In the genomic region with DNA sequence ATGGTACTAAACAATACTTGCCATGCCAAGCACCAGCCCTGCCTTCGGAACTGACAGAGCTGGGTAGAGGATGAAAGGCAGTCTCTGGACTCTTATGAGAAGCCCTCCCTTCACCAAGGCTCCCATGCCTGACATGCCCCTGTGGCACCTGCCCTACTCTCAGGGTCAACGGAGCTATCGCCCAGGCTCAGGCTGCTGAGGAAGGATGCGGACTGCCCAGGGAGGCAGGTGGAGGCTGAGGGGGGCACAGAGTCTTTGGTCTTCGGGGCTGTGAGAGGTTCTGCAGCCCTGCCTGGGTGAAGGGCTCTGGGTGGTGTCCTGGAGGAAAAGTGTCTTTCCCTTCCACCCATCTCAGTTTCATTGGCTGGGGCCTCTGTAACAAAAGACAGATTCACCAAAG, we compare ENCODE assay signal across 24 cellular contexts.
DNase-seq lines count a peak whose midpoint lies in the region; ATAC-seq and TF ChIP-seq lines count a peak whose summit lies in the region.
"Had no signal": no experiment of that assay in that cellular context is flagged by ENCODE, and none has a peak within 500 bp of the region (broad histone marks: within the 10 kb centered on the region; RNA-seq: fewer than 3 reads in every experiment).

No MANE protein-coding gene starts in this region.

- H3K4me2 ChIP-seq in neuronal stem cell (ENCODE audit: insufficient read depth, low read length, poor library complexity, severe bottlenecking) (no peak overlapping the region), neural progenitor cell (no peak overlapping the region)
- H3K4me2 ChIP-seq: BLaER1 had no signal

- no peak overlapping the region for H4K8ac ChIP-seq in neuronal stem cell (ENCODE audit: low read depth, low read length)

- no peaks in the 10 kb centered on the region for H4K20me1 ChIP-seq in neural progenitor cell (ENCODE audit: low read depth)
- H4K20me1 ChIP-seq: BLaER1 had no signal

- H3K27ac Mint-ChIP-seq in neural progenitor cell, result no peak overlapping the region
- H3K27ac Mint-ChIP-seq: CD14-positive monocyte; CD4-positive, alpha-beta memory T cell; CD4-positive, CD25-positive, alpha-beta regulatory T cell; CD8-positive, alpha-beta memory T cell had no signal

- no peak for ATAC-seq in HG03442 (IDR thresholded peaks at IDR 0.05; ENCODE audit: unreplicated experiment)
- ATAC-seq: GM12878 had no signal

- no peak overlapping the region for H2BK120ac ChIP-seq in neuronal stem cell (ENCODE audit: low read depth, low read length)

- peaks cover 4% of the 10 kb centered on the region for H3K27me3 Mint-ChIP-seq in neural progenitor cell (ENCODE audit: insufficient read depth, low read depth)

- no peak overlapping the region for H2AK5ac ChIP-seq in neuronal stem cell (ENCODE audit: low read depth, low read length)

- H3K4me1 Mint-ChIP-seq in neural progenitor cell, result peaks cover 13% of the 10 kb centered on the region
- H3K4me1 Mint-ChIP-seq: CD14-positive monocyte; CD4-positive, alpha-beta memory T cell; CD4-positive, CD25-positive, alpha-beta regulatory T cell; CD8-positive, alpha-beta memory T cell had no signal

- H3K27me3 ChIP-seq in neuronal stem cell (ENCODE audit: control insufficient read depth in 3 of 3, insufficient read depth in 3 of 3, low read depth in 1 of 3, low read length in 3 of 3) (no peaks in the 10 kb centered on the region), spleen (replicated peaks in 1 of 7) (peaks cover 0 to 37% (median 0%) of the 10 kb centered on the region in 7 donors), neural progenitor cell (no peaks in the 10 kb centered on the region)
- H3K27me3 ChIP-seq: BLaER1 had no signal

- H3K79me2 ChIP-seq in neural progenitor cell (ENCODE audit: low read depth), result no peaks in the 10 kb centered on the region

- DNase-seq in neuronal stem cell (ENCODE audit: low spot score) (no peak), spleen (peak; percentile 63), iPS-NIHi11 (ENCODE audit: low spot score) (no peak), neural progenitor cell (ENCODE audit: low spot score) (no peak)
- DNase-seq: 8988T; ACHN; BE2C; C1 segment of cervical spinal cord; CD4-positive, alpha-beta memory T cell; CD4-positive, CD25-positive, alpha-beta regulatory T cell; CD8-positive, alpha-beta memory T cell; COR-L47; DMS 273 treated with DMSO at 0.1 percent for 48 hours; DMS153; DMS53; DMS79; DND-41; EL; GDM1 had no signal

- H3K18ac ChIP-seq in neuronal stem cell (ENCODE audit: low read length), result peak overlapping the region; percentile 55

- H3K4me3 Mint-ChIP-seq in neural progenitor cell, result no peak overlapping the region
- H3K4me3 Mint-ChIP-seq: CD14-positive monocyte; CD4-positive, alpha-beta memory T cell; CD4-positive, CD25-positive, alpha-beta regulatory T cell; CD8-positive, alpha-beta memory T cell had no signal

- H3K27ac ChIP-seq in VCaP, result peak overlapping the region; percentile 70
- H3K27ac ChIP-seq in neuronal stem cell (replicated peaks; ENCODE audit: low read length), result no peak overlapping the region
- H3K27ac ChIP-seq in spleen, result no peak overlapping the region
- H3K27ac ChIP-seq in neural progenitor cell, result no peak overlapping the region
- H3K27ac ChIP-seq: BLaER1 had no signal

- H3K4ac ChIP-seq in neuronal stem cell (ENCODE audit: low read length), result no peak overlapping the region

- TF ChIP-seq CTCF in VCaP (conservative IDR thresholded peaks at IDR 0.05), result no peak
- no peak for TF ChIP-seq CTCF in spleen (IDR thresholded peaks at IDR 0.05 in 8 of 11, conservative IDR thresholded peaks at IDR 0.05 in 3 of 11)
- no peak for TF ChIP-seq CTCF in neural progenitor cell (IDR thresholded peaks at IDR 0.05)

- H3K14ac ChIP-seq in neuronal stem cell (ENCODE audit: low read length), result no peak overlapping the region

- H3K4me3 ChIP-seq in neuronal stem cell (ENCODE audit: low read length in 2 of 2), result peak overlapping the region in 1 of 2 donors; percentile 42
- no peak overlapping the region for H3K4me3 ChIP-seq in spleen
- no peak overlapping the region for H3K4me3 ChIP-seq in neural progenitor cell
- H3K4me3 ChIP-seq: BLaER1, GM12878 had no signal

- intact Hi-C loops in spleen (cut with DNase I; ENCODE audit: low total_unique reads), result no loop called here

- H3K9me3 ChIP-seq in neuronal stem cell (replicated peaks in 1 of 2; ENCODE audit: control insufficient read depth in 2 of 2, insufficient read depth in 1 of 2, low read depth in 1 of 2, low read length in 2 of 2), result no peaks in the 10 kb centered on the region
- no peaks in the 10 kb centered on the region for H3K9me3 ChIP-seq in spleen
- no peaks in the 10 kb centered on the region for H3K9me3 ChIP-seq in neural progenitor cell (ENCODE audit: low read depth)
- H3K9me3 ChIP-seq: BE2C, BLaER1 had no signal

- H3K9me3 Mint-ChIP-seq in neural progenitor cell, result no peaks in the 10 kb centered on the region
- H3K9me3 Mint-ChIP-seq: CD4-positive, alpha-beta memory T cell; CD8-positive, alpha-beta memory T cell had no signal

- no peaks in the 10 kb centered on the region for H3K36me3 Mint-ChIP-seq in neural progenitor cell
- H3K36me3 Mint-ChIP-seq: CD14-positive monocyte; CD4-positive, alpha-beta memory T cell; CD4-positive, CD25-positive, alpha-beta regulatory T cell; CD8-positive, alpha-beta memory T cell had no signal

- no CpG with 5 or more reads among the region's 5 CpGs for WGBS in neuronal stem cell (ENCODE audit: extremely low coverage in 2 of 2, insufficient read length in 2 of 2, insufficient replicate concordance in 1 of 2), 2 donors
- 79 to 87% (median 84%) methylated on average over 5 of the region's 5 CpGs for WGBS in spleen, 5 donors

- H3K79me1 ChIP-seq in neuronal stem cell (ENCODE audit: low read depth, low read length), result no peaks in the 10 kb centered on the region

- TF ChIP-seq POLR2A in spleen (IDR thresholded peaks at IDR 0.05), result no peak

- H2BK15ac ChIP-seq in neuronal stem cell (ENCODE audit: low read length), result no peak overlapping the region

- H2BK5ac ChIP-seq in neuronal stem cell (ENCODE audit: low read length), result no peak overlapping the region

- H2AFZ ChIP-seq in neuronal stem cell (ENCODE audit: low read length) (no peak overlapping the region), neural progenitor cell (replicated peaks) (no peak overlapping the region)

- H3K4me1 ChIP-seq in neuronal stem cell (ENCODE audit: control insufficient read depth in 2 of 2, insufficient read depth in 1 of 2, low read depth in 1 of 2, low read length in 2 of 2), result no peaks in the 10 kb centered on the region
- no peaks in the 10 kb centered on the region for H3K4me1 ChIP-seq in spleen
- no peaks in the 10 kb centered on the region for H3K4me1 ChIP-seq in neural progenitor cell
- H3K4me1 ChIP-seq: BE2C, BLaER1 had no signal

- no peak overlapping the region for H4K91ac ChIP-seq in neuronal stem cell (ENCODE audit: low read depth, low read length, poor library complexity)

- no peaks in the 10 kb centered on the region for H3F3A ChIP-seq in neural progenitor cell (ENCODE audit: low read depth)

- no peak overlapping the region for H2BK12ac ChIP-seq in neuronal stem cell (ENCODE audit: low read length)

- peak overlapping the region; percentile 23 for H3K23ac ChIP-seq in neuronal stem cell (ENCODE audit: low read depth, low read length, poor library complexity)

- H3K36me3 ChIP-seq in neuronal stem cell (replicated peaks in 1 of 2; ENCODE audit: control insufficient read depth in 2 of 2, insufficient read depth in 2 of 2, low read length in 2 of 2) (no peaks in the 10 kb centered on the region), spleen (no peaks in the 10 kb centered on the region), neural progenitor cell (no peaks in the 10 kb centered on the region)
- H3K36me3 ChIP-seq: BE2C, BLaER1 had no signal

- H3K9ac ChIP-seq in neuronal stem cell (ENCODE audit: low read depth, low read length, poor library complexity) (no peak overlapping the region), neural progenitor cell (no peak overlapping the region)
- H3K9ac ChIP-seq: BLaER1 had no signal
